In the genomic region with DNA sequence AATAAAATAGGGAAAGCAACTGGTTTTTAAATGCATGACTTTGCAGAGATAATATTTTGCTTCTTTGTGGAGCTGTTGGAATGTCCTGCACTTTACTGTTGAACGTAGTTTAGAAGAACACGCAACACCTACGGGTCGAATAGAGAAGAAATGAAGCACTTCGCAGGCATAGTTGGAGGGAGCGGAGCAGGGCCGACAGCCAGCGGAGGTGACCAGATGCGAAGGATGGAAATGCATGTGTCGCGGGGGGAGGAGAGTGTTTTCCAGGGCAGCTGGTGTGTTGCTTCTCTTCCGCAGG, we compare ENCODE assay signal across 8 cellular contexts. TPM values are rescaled to one million over a fixed set of nuclear protein-coding genes. Genes with fewer than 3 reads are reported as not detected.
DNase-seq lines count a peak whose midpoint lies in the region; ATAC-seq and TF ChIP-seq lines count a peak whose summit lies in the region.

No MANE protein-coding gene starts in this region.

- no peaks in the 10 kb centered on the region for H3K9me3 Mint-ChIP-seq in chondrocyte (ENCODE audit: low read depth)

- no peak for TF ChIP-seq EP300 in upper lobe of left lung (IDR thresholded peaks at IDR 0.05)

- peak overlapping the region; percentile 97 for H3K56ac ChIP-seq in mesendoderm (ENCODE audit: low read length)

- H3K36me3 Mint-ChIP-seq in chondrocyte (ENCODE audit: low read depth): peaks cover 4% of the 10 kb centered on the region

- H3K23ac ChIP-seq in mesendoderm (ENCODE audit: low read length): no peak overlapping the region

- no peak overlapping the region for H4K8ac ChIP-seq in mesendoderm (ENCODE audit: low read depth, low read length)

- H2AK5ac ChIP-seq in mesendoderm (ENCODE audit: low read length): no peak overlapping the region

- no peak overlapping the region for H2AFZ ChIP-seq in OCI-LY3 (ENCODE audit: low read depth, low read length)

- peaks cover 25% of the 10 kb centered on the region for H3K79me1 ChIP-seq in mesendoderm (ENCODE audit: low read length)

- peaks cover 26% of the 10 kb centered on the region for H3K36me3 ChIP-seq in OCI-LY3 (replicated peaks; ENCODE audit: low read depth, low read length)
- H3K36me3 ChIP-seq in mesendoderm (ENCODE audit: control insufficient read depth, insufficient read depth, low read length): no peaks in the 10 kb centered on the region
- peaks cover 3 to 6% (median 4%) of the 10 kb centered on the region in 4 donors for H3K36me3 ChIP-seq in upper lobe of left lung

- peak overlapping the region; percentile 98 for H3K4me3 ChIP-seq in OCI-LY3 (ENCODE audit: low read length)
- H3K4me3 ChIP-seq in mesendoderm (ENCODE audit: low read length): peak overlapping the region; percentile 61
- H3K4me3 ChIP-seq in upper lobe of left lung: peak overlapping the region; percentile 58 to 94 (median 86)

- H3K79me2 ChIP-seq in OCI-LY3 (ENCODE audit: low read length): peaks cover 58% of the 10 kb centered on the region
- H3K79me2 ChIP-seq in mesendoderm (ENCODE audit: control insufficient read depth, insufficient read depth, low read length): peaks cover 48% of the 10 kb centered on the region

- peak overlapping the region; percentile 95 for H3K27ac Mint-ChIP-seq in chondrocyte (ENCODE audit: unreplicated experiment)

- no peak overlapping the region for H3K4ac ChIP-seq in mesendoderm (ENCODE audit: low read depth, low read length)

- H3K27ac ChIP-seq in OCI-LY3 (ENCODE audit: low read length) (peak overlapping the region; percentile 86), mesendoderm (ENCODE audit: low read depth, low read length) (no peak overlapping the region), upper lobe of left lung (peak overlapping the region; percentile 94 to 100 (median 99))

- H3K4me1 Mint-ChIP-seq in chondrocyte (ENCODE audit: low read depth): peaks cover 54% of the 10 kb centered on the region

- H3K9ac ChIP-seq in OCI-LY3 (ENCODE audit: low read length) (peak overlapping the region; percentile 96), mesendoderm (ENCODE audit: low read length) (peak overlapping the region; percentile 96)

- no peak overlapping the region for H3K18ac ChIP-seq in mesendoderm (ENCODE audit: low read length)

- H4K5ac ChIP-seq in mesendoderm (ENCODE audit: low read length): no peak overlapping the region

- no CpG with 5 or more reads among the region's 12 CpGs for WGBS in mesendoderm (ENCODE audit: extremely low coverage, insufficient coverage, low lambda C conversion rate)
- WGBS in upper lobe of left lung, 2 donors: 2% methylated on average over 12 of the region's 12 CpGs

- H3K4me1 ChIP-seq in OCI-LY3 (ENCODE audit: low read length) (peaks cover 24% of the 10 kb centered on the region), mesendoderm (ENCODE audit: control insufficient read depth, low read depth, low read length) (peaks cover 5% of the 10 kb centered on the region), upper lobe of left lung (peaks cover 30 to 41% (median 33%) of the 10 kb centered on the region in 4 donors)

- peak overlapping the region; percentile 79 for H3K4me3 Mint-ChIP-seq in chondrocyte (ENCODE audit: unreplicated experiment)

- no peak overlapping the region for H2BK15ac ChIP-seq in mesendoderm (replicated peaks; ENCODE audit: low read depth)

- TF ChIP-seq CTCF in OCI-LY3 (IDR thresholded peaks at IDR 0.05; ENCODE audit: low read depth, low read length): 0 out of 2 replicates have a peak, but pooled peaks have one; percentile 2
- TF ChIP-seq CTCF in chondrocyte (IDR thresholded peaks at IDR 0.05): no peak
- no peak for TF ChIP-seq CTCF in upper lobe of left lung (IDR thresholded peaks at IDR 0.05)

- H2BK120ac ChIP-seq in mesendoderm (ENCODE audit: low read depth, low read length): no peak overlapping the region

- H3K27me3 ChIP-seq in OCI-LY3 (ENCODE audit: low read depth, low read length) (no peaks in the 10 kb centered on the region), mesendoderm (ENCODE audit: insufficient read depth, low read length, poor library complexity) (no peaks in the 10 kb centered on the region), upper lobe of left lung (no peaks in the 10 kb centered on the region)

- H4K20me1 ChIP-seq in OCI-LY3 (ENCODE audit: insufficient read depth, low read length): peaks cover 52% of the 10 kb centered on the region

- H3K9me3 ChIP-seq in OCI-LY3 (ENCODE audit: insufficient read depth, low read length): no peaks in the 10 kb centered on the region
- H3K9me3 ChIP-seq in upper lobe of left lung: no peaks in the 10 kb centered on the region

- DNase-seq in activated CD4-positive, alpha-beta T cell treated with anti-CD3 and anti-CD28 coated beads for 48 hours: peak; percentile 22
- no peak for DNase-seq in activated CD4-positive, alpha-beta T cell treated with anti-CD3 and anti-CD28 coated beads for 1 hour
- DNase-seq in chondrocyte (ENCODE audit: low spot score) (no peak), mesendoderm (peak; percentile 32), upper lobe of left lung (peak in 1 of 2 donors; percentile 10), retina (no peak)

- TF ChIP-seq POLR2A in upper lobe of left lung (IDR thresholded peaks at IDR 0.05): no peak

- no peaks in the 10 kb centered on the region for H3K27me3 Mint-ChIP-seq in chondrocyte (ENCODE audit: low read depth)

- no peak overlapping the region for H2BK5ac ChIP-seq in mesendoderm (ENCODE audit: low read length)

- ATAC-seq in upper lobe of left lung (ENCODE audit: low FRiP score in 2 of 2) (no peak), GM19324 (IDR thresholded peaks at IDR 0.05; ENCODE audit: low FRiP score, unreplicated experiment) (no peak)

- H3K4me2 ChIP-seq in OCI-LY3 (ENCODE audit: low read length) (peak overlapping the region; percentile 94), mesendoderm (ENCODE audit: low read length) (peak overlapping the region; percentile 79)

RNA-seq across cellular contexts. Expression of a gene that starts 0.8 kb away (rescaled TPM):
- total RNA-seq in chondrocyte (16.3 to 54.4 TPM (median 50.2 TPM) in 3 replicates), upper lobe of left lung (10 to 100 TPM; 11.5 to 44.7 (median 22.7) TPM)
- polyA plus RNA-seq in mesendoderm (2013, experiment 1 of 2): 19.1 TPM
- 19.3 TPM for polyA plus RNA-seq in mesendoderm (2013, experiment 2 of 2)

Comparison
In these comparisons a context has a peak if more than half of its experiments do, and no peak if none do; other contexts are left out.
1. DNase-seq: peak in activated CD4-positive, alpha-beta T cell treated with anti-CD3 and anti-CD28 coated beads for 48 hours (single experiment) and mesendoderm (single experiment); none in activated CD4-positive, alpha-beta T cell treated with anti-CD3 and anti-CD28 coated beads for 1 hour (single experiment), chondrocyte (single experiment) and retina (single experiment).
2. Peak in every context shown above with its lines, with median percentiles within 50 percentile points of each other: H3K4me3 ChIP-seq.